ENCODE assay signal across 9 cellular contexts in the genomic region with DNA sequence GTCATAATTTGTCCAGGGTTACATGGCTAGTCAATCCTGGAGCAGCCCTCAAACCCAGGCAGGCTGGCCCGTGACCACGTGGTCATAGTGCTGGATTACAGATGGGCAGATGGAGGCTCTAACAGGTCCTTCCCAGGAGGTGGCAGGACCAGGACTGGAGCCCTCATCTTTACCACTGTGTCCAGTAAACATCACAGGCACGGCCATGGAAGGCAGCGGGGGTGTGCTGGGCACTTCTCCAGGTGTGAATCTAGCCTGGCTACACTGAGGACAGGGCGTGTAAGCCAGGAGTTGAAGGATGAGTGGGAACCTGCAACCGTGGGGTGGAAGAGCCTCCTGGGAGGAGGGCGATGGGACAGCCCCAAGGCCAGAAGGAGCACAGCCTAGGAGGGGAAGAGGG. TPM values are rescaled to one million over a fixed set of nuclear protein-coding genes. Genes with fewer than 3 reads are reported as not detected.
DNase-seq lines count a peak whose midpoint lies in the region; ATAC-seq lines count a peak whose summit lies in the region.
"Had no signal": no experiment of that assay in that cellular context is flagged by ENCODE, and none has a peak within 500 bp of the region (broad histone marks: within the 10 kb centered on the region; RNA-seq: fewer than 3 reads in every experiment).

No MANE protein-coding gene starts in this region.

- CTCF ChIA-PET in activated CD4-positive, alpha-beta T cell treated with anti-CD3 and anti-CD28 coated beads for 36 hours (lab: Charles Lee): interaction anchor here (1.0 kb wide), 2 partner anchors 30 to 38 kb away, joined by 3 to 5 read pairs; no protein-coding TSS in a partner anchor

- no peak overlapping the region for H3K9ac ChIP-seq in muscle layer of colon (ENCODE audit: low read length)

- H3K27ac Mint-ChIP-seq in T-helper 17 cell: peak overlapping the region; percentile 96
- no peak overlapping the region for H3K27ac Mint-ChIP-seq in activated CD4-positive, alpha-beta T cell treated with anti-CD3 and anti-CD28 coated beads for 36 hours

- H3K9me3 ChIP-seq in T-helper 17 cell (ENCODE audit: control insufficient read depth, low read length, poor library complexity, severe bottlenecking): no peaks in the 10 kb centered on the region
- H3K9me3 ChIP-seq in muscle layer of colon (ENCODE audit: low read length): no peaks in the 10 kb centered on the region
- H3K9me3 ChIP-seq: uterus had no signal

- H3K9me3 Mint-ChIP-seq in activated CD4-positive, alpha-beta T cell treated with anti-CD3 and anti-CD28 coated beads for 36 hours (ENCODE audit: low read depth): no peaks in the 10 kb centered on the region

- ATAC-seq in T-helper 17 cell (no peak), HG02870 (IDR thresholded peaks at IDR 0.05; ENCODE audit: unreplicated experiment) (no peak)
- ATAC-seq in activated CD4-positive, alpha-beta T cell treated with anti-CD3 and anti-CD28 coated beads for 36 hours: no peak

- DNase-seq in G401 (ENCODE audit: low spot score): peak; percentile 83
- DNase-seq in T-helper 17 cell: no peak
- DNase-seq in cortex of kidney (lab: John Stamatoyannopoulos, UW): no peak
- no peak for DNase-seq in activated CD4-positive, alpha-beta T cell treated with anti-CD3 and anti-CD28 coated beads for 36 hours
- DNase-seq: Calu3, NCI-H1092 treated with DMSO at 0.1 percent for 48 hours, uterus had no signal

- intact Hi-C loops in activated CD4-positive, alpha-beta T cell treated with anti-CD3 and anti-CD28 coated beads for 36 hours (cut with DNase I, micrococcal nuclease): no loop called here

- peaks cover 59% of the 10 kb centered on the region for H3K4me1 ChIP-seq in muscle layer of colon (ENCODE audit: insufficient read depth, low read length)

- peak overlapping the region; percentile 35 for H3K27ac ChIP-seq in muscle layer of colon (ENCODE audit: low read depth, low read length)

- peak overlapping the region; percentile 74 for H3K4me3 Mint-ChIP-seq in T-helper 17 cell
- H3K4me3 Mint-ChIP-seq in activated CD4-positive, alpha-beta T cell treated with anti-CD3 and anti-CD28 coated beads for 36 hours: no peak overlapping the region

- peaks cover 2% of the 10 kb centered on the region for H3K36me3 Mint-ChIP-seq in T-helper 17 cell (ENCODE audit: low read depth)
- peaks cover 28% of the 10 kb centered on the region for H3K36me3 Mint-ChIP-seq in activated CD4-positive, alpha-beta T cell treated with anti-CD3 and anti-CD28 coated beads for 36 hours (ENCODE audit: low read depth)

- H3K36me3 ChIP-seq in muscle layer of colon (ENCODE audit: insufficient read depth, low read length): peaks cover 25% of the 10 kb centered on the region
- H3K36me3 ChIP-seq: uterus had no signal

- H3K4me1 Mint-ChIP-seq in T-helper 17 cell: peaks cover 47% of the 10 kb centered on the region
- H3K4me1 Mint-ChIP-seq in activated CD4-positive, alpha-beta T cell treated with anti-CD3 and anti-CD28 coated beads for 36 hours: peaks cover 58% of the 10 kb centered on the region

- H3K4me3 ChIP-seq in muscle layer of colon (ENCODE audit: low read depth in 1 of 2, low read length in 2 of 2): no peak overlapping the region
- H3K4me3 ChIP-seq: uterus had no signal

- in situ Hi-C loops in G401 (cut with HindIII; ENCODE audit: low sequenced_read_pairs): no loop called here

- no peaks in the 10 kb centered on the region for H3K27me3 ChIP-seq in muscle layer of colon (ENCODE audit: control insufficient read depth in 1 of 2, insufficient read depth in 2 of 2, low read length in 2 of 2)
- H3K27me3 ChIP-seq: uterus had no signal

- H3K27me3 Mint-ChIP-seq in T-helper 17 cell: no peaks in the 10 kb centered on the region
- no peaks in the 10 kb centered on the region for H3K27me3 Mint-ChIP-seq in activated CD4-positive, alpha-beta T cell treated with anti-CD3 and anti-CD28 coated beads for 36 hours

- POLR2A ChIA-PET in activated CD4-positive, alpha-beta T cell treated with anti-CD3 and anti-CD28 coated beads for 36 hours (lab: Charles Lee): interaction anchor here (1.6 kb wide), 1 partner anchor 32 kb away, joined by 5 read pairs; no protein-coding TSS in a partner anchor

RNA-seq across cellular contexts. Expression of a gene that starts 6.1 kb away (rescaled TPM):
- 14.3 and 21.2 TPM in 2 replicates for total RNA-seq in G401 (2014; rRNA removed; shearing (Covaris generic))
- total RNA-seq in T-helper 17 cell: 100 to 1,000 TPM; 112 to 125 TPM
- 10 to 100 TPM; 62.8 to 66.3 TPM for total RNA-seq in activated CD4-positive, alpha-beta T cell treated with anti-CD3 and anti-CD28 coated beads for 36 hours

RNA-seq across cellular contexts. Expression of a gene that starts 20.2 kb away (rescaled TPM):
- 157 and 165 TPM in 2 replicates for total RNA-seq in G401 (2014; rRNA removed; shearing (Covaris generic))
- 10 to 100 TPM; 75.8 to 82.1 TPM for total RNA-seq in T-helper 17 cell
- 10 to 100 TPM; 65.5 to 66.4 TPM for total RNA-seq in activated CD4-positive, alpha-beta T cell treated with anti-CD3 and anti-CD28 coated beads for 36 hours

RNA-seq across cellular contexts. Expression of a gene that starts 26.8 kb away (rescaled TPM):
- total RNA-seq in G401 (2014; rRNA removed; shearing (Covaris generic)): 1.8 and 2.1 TPM in 2 replicates
- under 1 TPM in 1 of 2 donors, not detected in 1; 0.50 TPM for total RNA-seq in T-helper 17 cell
- total RNA-seq in activated CD4-positive, alpha-beta T cell treated with anti-CD3 and anti-CD28 coated beads for 36 hours: 1 to 10 TPM in 1 of 2 experiments, under 1 TPM in 1; 0.63 to 1.0 TPM

RNA-seq across cellular contexts. Expression of a gene that starts 27.3 kb away (rescaled TPM):
- total RNA-seq in G401 (2014; rRNA removed; shearing (Covaris generic)): 151 and 170 TPM in 2 replicates
- 10 to 100 TPM; 16.0 to 17.7 TPM for total RNA-seq in T-helper 17 cell
- 10 to 100 TPM; 43.4 to 53.9 TPM for total RNA-seq in activated CD4-positive, alpha-beta T cell treated with anti-CD3 and anti-CD28 coated beads for 36 hours

RNA-seq across cellular contexts. Expression of a gene that starts 32.7 kb away (rescaled TPM):
- total RNA-seq in G401 (2014; rRNA removed; shearing (Covaris generic)): 30.0 and 37.1 TPM in 2 replicates
- 10 to 100 TPM; 27.7 to 28.1 TPM for total RNA-seq in T-helper 17 cell
- 10 to 100 TPM; 32.6 to 43.5 TPM for total RNA-seq in activated CD4-positive, alpha-beta T cell treated with anti-CD3 and anti-CD28 coated beads for 36 hours
